1 cellular context compared by ENCODE assay signal in the genomic region with DNA sequence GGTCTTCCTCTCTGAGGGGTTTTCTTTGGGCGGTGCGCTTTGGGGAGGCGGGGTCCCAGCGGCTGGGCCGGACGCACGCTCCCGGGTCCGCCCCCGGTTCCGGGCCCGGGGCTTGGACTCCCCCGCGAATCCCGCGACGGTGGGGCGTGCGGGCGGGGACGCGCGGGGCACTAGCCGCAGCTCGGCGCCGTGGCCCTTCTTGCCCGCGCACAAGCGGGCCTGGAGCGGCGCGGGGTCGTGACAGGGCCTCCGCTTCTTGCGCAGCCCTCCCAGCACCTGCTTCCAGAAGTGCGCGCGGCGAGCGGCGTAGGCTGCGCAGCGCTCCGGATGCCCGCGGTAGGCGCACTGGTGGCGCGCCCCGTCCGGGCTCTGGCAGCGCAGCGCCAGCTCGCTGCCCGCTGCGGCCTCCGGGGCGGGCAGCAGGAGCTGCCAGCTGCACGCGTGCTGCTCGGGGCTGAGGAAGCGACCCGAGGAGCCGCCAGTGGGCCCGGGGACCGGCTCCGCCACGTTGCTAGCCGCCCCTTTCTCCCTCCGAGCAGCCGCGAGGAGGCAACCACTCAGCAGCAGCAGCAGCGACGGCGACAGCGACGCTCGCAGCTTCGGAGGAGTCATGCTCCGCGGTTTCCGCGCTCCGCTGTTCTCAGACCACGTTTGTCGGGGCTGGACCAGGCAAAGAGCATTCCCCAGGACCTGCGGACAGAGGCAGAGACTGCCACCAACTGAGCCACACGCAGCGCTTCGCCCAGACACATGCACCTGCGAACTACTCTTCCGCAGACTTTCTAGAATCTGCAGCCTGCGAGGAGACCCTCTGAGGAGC.
TF ChIP-seq lines count a peak whose summit lies in the region.

No MANE protein-coding gene starts in this region.

TF ChIP-seq in HepG2, 621 proteins besides CTCF, POLR2A, EP300 and RAD21 (continued from another document):
- TF ChIP-seq, protein P1, sequence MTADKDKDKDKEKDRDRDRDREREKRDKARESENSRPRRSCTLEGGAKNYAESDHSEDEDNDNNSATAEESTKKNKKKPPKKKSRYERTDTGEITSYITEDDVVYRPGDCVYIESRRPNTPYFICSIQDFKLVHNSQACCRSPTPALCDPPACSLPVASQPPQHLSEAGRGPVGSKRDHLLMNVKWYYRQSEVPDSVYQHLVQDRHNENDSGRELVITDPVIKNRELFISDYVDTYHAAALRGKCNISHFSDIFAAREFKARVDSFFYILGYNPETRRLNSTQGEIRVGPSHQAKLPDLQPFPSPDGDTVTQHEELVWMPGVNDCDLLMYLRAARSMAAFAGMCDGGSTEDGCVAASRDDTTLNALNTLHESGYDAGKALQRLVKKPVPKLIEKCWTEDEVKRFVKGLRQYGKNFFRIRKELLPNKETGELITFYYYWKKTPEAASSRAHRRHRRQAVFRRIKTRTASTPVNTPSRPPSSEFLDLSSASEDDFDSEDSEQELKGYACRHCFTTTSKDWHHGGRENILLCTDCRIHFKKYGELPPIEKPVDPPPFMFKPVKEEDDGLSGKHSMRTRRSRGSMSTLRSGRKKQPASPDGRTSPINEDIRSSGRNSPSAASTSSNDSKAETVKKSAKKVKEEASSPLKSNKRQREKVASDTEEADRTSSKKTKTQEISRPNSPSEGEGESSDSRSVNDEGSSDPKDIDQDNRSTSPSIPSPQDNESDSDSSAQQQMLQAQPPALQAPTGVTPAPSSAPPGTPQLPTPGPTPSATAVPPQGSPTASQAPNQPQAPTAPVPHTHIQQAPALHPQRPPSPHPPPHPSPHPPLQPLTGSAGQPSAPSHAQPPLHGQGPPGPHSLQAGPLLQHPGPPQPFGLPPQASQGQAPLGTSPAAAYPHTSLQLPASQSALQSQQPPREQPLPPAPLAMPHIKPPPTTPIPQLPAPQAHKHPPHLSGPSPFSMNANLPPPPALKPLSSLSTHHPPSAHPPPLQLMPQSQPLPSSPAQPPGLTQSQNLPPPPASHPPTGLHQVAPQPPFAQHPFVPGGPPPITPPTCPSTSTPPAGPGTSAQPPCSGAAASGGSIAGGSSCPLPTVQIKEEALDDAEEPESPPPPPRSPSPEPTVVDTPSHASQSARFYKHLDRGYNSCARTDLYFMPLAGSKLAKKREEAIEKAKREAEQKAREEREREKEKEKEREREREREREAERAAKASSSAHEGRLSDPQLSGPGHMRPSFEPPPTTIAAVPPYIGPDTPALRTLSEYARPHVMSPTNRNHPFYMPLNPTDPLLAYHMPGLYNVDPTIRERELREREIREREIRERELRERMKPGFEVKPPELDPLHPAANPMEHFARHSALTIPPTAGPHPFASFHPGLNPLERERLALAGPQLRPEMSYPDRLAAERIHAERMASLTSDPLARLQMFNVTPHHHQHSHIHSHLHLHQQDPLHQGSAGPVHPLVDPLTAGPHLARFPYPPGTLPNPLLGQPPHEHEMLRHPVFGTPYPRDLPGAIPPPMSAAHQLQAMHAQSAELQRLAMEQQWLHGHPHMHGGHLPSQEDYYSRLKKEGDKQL (CRISPR knock-in tag; IDR thresholded peaks at IDR 0.05; ENCODE audit: low read depth): 0 out of 2 replicates have a peak, but pooled peaks have one; percentile 20
- TF ChIP-seq TRIM24 (CRISPR knock-in tag; IDR thresholded peaks at IDR 0.05): no peak
- no peak for TF ChIP-seq ZNF572 (CRISPR knock-in tag; IDR thresholded peaks at IDR 0.05)
- TF ChIP-seq, protein P2, sequence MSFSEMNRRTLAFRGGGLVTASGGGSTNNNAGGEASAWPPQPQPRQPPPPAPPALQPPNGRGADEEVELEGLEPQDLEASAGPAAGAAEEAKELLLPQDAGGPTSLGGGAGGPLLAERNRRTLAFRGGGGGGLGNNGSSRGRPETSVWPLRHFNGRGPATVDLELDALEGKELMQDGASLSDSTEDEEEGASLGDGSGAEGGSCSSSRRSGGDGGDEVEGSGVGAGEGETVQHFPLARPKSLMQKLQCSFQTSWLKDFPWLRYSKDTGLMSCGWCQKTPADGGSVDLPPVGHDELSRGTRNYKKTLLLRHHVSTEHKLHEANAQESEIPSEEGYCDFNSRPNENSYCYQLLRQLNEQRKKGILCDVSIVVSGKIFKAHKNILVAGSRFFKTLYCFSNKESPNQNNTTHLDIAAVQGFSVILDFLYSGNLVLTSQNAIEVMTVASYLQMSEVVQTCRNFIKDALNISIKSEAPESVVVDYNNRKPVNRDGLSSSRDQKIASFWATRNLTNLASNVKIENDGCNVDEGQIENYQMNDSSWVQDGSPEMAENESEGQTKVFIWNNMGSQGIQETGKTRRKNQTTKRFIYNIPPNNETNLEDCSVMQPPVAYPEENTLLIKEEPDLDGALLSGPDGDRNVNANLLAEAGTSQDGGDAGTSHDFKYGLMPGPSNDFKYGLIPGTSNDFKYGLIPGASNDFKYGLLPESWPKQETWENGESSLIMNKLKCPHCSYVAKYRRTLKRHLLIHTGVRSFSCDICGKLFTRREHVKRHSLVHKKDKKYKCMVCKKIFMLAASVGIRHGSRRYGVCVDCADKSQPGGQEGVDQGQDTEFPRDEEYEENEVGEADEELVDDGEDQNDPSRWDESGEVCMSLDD (CRISPR knock-in tag; IDR thresholded peaks at IDR 0.05; ENCODE audit: borderline replicate concordance): peak; percentile 21; the same call in 1 of the 2 replicates
- TF ChIP-seq, protein P3, sequence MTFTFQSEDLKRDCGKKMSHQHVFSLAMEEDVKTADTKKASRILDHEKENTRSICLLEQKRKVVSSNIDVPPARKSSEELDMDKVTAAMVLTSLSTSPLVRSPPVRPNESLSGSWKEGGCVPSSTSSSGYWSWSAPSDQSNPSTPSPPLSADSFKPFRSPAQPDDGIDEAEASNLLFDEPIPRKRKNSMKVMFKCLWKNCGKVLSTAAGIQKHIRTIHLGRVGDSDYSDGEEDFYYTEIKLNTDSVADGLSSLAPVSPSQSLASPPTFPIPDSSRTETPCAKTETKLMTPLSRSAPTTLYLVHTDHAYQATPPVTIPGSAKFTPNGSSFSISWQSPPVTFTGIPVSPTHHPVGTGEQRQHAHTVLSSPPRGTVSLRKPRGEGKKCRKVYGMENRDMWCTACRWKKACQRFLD (CRISPR knock-in tag; IDR thresholded peaks at IDR 0.05; ENCODE audit: borderline replicate concordance): no peak
- TF ChIP-seq, protein P4, sequence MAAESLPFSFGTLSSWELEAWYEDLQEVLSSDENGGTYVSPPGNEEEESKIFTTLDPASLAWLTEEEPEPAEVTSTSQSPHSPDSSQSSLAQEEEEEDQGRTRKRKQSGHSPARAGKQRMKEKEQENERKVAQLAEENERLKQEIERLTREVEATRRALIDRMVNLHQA (CRISPR knock-in tag; IDR thresholded peaks at IDR 0.05): 0 out of 2 replicates have a peak, but pooled peaks have one; percentile 51
- TF ChIP-seq KLF16 (CRISPR knock-in tag; IDR thresholded peaks at IDR 0.05): peak in 1 of 2 experiments; percentile 74; a peak in 2 of 4 replicates
- TF ChIP-seq ZFP82 (CRISPR knock-in tag; IDR thresholded peaks at IDR 0.05; ENCODE audit: borderline replicate concordance): 0 out of 2 replicates have a peak, but pooled peaks have one; percentile 52
- TF ChIP-seq TARDBP (CRISPR knock-in tag; IDR thresholded peaks at IDR 0.05): 0 out of 2 replicates have a peak, but pooled peaks have one; percentile 15
- peak; percentile 93; the same call in 1 of the 2 replicates for TF ChIP-seq KDM5B (CRISPR knock-in tag; IDR thresholded peaks at IDR 0.05; ENCODE audit: borderline replicate concordance)
- no peak for TF ChIP-seq ARNTL (CRISPR knock-in tag; IDR thresholded peaks at IDR 0.05)
- peak; percentile 71; the same call in 1 of the 2 replicates for TF ChIP-seq HDAC1 (CRISPR knock-in tag; IDR thresholded peaks at IDR 0.05)
- TF ChIP-seq, protein P5, sequence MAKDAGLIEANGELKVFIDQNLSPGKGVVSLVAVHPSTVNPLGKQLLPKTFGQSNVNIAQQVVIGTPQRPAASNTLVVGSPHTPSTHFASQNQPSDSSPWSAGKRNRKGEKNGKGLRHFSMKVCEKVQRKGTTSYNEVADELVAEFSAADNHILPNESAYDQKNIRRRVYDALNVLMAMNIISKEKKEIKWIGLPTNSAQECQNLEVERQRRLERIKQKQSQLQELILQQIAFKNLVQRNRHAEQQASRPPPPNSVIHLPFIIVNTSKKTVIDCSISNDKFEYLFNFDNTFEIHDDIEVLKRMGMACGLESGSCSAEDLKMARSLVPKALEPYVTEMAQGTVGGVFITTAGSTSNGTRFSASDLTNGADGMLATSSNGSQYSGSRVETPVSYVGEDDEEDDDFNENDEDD (CRISPR knock-in tag; IDR thresholded peaks at IDR 0.05; ENCODE audit: borderline replicate concordance): peak; percentile 82
- TF ChIP-seq ZNF121 (CRISPR knock-in tag; IDR thresholded peaks at IDR 0.05): 0 out of 2 replicates have a peak, but pooled peaks have one; percentile 11
- TF ChIP-seq SKI (IDR thresholded peaks at IDR 0.05; ENCODE audit: partially characterized antibody): peak; percentile 7
- peak; percentile 78; the same call in 1 of the 2 replicates for TF ChIP-seq ZNF253 (CRISPR knock-in tag; IDR thresholded peaks at IDR 0.05; ENCODE audit: borderline replicate concordance)
- TF ChIP-seq, protein P6, sequence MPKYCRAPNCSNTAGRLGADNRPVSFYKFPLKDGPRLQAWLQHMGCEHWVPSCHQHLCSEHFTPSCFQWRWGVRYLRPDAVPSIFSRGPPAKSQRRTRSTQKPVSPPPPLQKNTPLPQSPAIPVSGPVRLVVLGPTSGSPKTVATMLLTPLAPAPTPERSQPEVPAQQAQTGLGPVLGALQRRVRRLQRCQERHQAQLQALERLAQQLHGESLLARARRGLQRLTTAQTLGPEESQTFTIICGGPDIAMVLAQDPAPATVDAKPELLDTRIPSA (CRISPR knock-in tag; IDR thresholded peaks at IDR 0.05; ENCODE audit: borderline replicate concordance): 0 out of 2 replicates have a peak, but pooled peaks have one; percentile 49
- peak; percentile 59; the same call in 1 of the 2 replicates for TF ChIP-seq PITX1 (CRISPR knock-in tag; IDR thresholded peaks at IDR 0.05)
- TF ChIP-seq ELF4 (CRISPR knock-in tag; IDR thresholded peaks at IDR 0.05; ENCODE audit: borderline replicate concordance): peak; percentile 73; the same call in 1 of the 2 replicates
- no peak for TF ChIP-seq ZNF367 (CRISPR knock-in tag; IDR thresholded peaks at IDR 0.05; ENCODE audit: borderline replicate concordance)
TF ChIP-seq in HepG2: peak in this region for 310.
